Comparison of ENCODE assay signal across 22 cellular contexts in the genomic region with DNA sequence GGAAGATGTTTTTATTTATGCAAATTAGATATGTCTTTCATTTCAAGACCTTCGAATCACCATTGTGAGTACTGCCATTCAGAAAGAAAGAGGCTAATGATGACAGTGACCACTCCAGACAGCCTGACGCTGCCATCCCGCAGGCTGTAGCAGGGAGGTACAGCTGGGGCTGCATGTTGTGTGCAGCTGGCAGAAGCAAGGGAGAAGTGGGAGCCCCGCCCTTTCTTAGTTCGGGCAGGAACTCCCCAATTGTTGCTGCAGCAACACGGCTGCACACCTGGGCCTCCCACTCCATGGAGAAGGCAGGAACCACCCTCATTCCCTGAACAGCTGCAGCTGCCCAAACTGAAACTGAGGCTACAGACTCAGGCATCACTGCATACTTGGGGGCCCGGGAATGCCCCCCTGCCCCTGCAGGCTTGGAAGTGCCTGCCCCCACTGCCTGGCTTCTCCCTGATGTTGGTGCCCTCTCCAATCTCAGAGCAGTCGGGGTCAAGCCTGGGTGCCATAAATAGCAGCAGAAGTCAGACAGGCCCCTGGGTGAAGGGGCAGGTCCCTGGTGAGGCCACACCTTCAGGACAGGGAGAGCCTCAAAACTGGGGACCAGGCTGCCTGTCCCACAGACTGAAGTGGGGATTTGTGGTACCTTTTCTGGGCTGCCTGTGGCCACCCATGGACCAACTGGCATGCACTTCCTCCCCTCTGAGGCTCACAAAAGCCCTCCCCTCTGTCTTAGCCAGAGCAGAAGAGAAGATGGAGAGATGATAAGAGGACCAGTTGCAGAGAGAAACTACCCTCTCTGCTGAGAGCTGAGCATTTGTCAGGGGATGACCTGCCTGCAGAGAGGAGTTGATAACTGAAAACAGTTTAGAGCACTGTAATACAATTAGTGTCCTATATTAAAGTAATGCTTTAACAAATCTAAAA.
"Had no signal": no experiment of that assay in that cellular context is flagged by ENCODE, and none has a peak within 500 bp of the region (broad histone marks: within the 10 kb centered on the region; RNA-seq: fewer than 3 reads in every experiment).

No MANE protein-coding gene starts in this region.

- H3K79me2 ChIP-seq: hepatocyte had no signal

- H3K27me3 Mint-ChIP-seq: activated CD4-positive, alpha-beta T cell treated with anti-CD3 and anti-CD28 coated beads for 36 hours; activated naive CD8-positive, alpha-beta T cell treated with anti-CD3 and anti-CD28 coated beads for 36 hours; naive thymus-derived CD4-positive, alpha-beta T cell had no signal

- H3K4me1 ChIP-seq: adrenal gland, body of pancreas, colonic mucosa, gastrocnemius medialis, pancreas, prostate gland, tibial nerve had no signal

- H3K36me3 Mint-ChIP-seq: activated naive CD8-positive, alpha-beta T cell treated with anti-CD3 and anti-CD28 coated beads for 36 hours; naive thymus-derived CD4-positive, alpha-beta T cell had no signal

- H3K27ac Mint-ChIP-seq: activated CD4-positive, alpha-beta T cell treated with anti-CD3 and anti-CD28 coated beads for 36 hours; activated naive CD4-positive, alpha-beta T cell treated with anti-CD3 and anti-CD28 coated beads for 36 hours; activated naive CD8-positive, alpha-beta T cell treated with anti-CD3 and anti-CD28 coated beads for 36 hours; naive thymus-derived CD4-positive, alpha-beta T cell had no signal

- H3K4me1 Mint-ChIP-seq: activated CD4-positive, alpha-beta T cell treated with anti-CD3 and anti-CD28 coated beads for 36 hours; activated naive CD8-positive, alpha-beta T cell treated with anti-CD3 and anti-CD28 coated beads for 36 hours; naive thymus-derived CD4-positive, alpha-beta T cell had no signal

- H2AFZ ChIP-seq: hepatocyte had no signal

- H3K4me2 ChIP-seq: hepatocyte, smooth muscle cell had no signal

- H3K27ac ChIP-seq: adrenal gland, body of pancreas, colonic mucosa, gastrocnemius medialis, hepatocyte, pancreas, prostate gland, tibial nerve had no signal

- H3K4me3 ChIP-seq: adrenal gland, body of pancreas, colonic mucosa, gastrocnemius medialis, hepatocyte, pancreas, prostate gland, smooth muscle cell, tibial nerve had no signal

- DNase-seq: activated CD4-positive, alpha-beta T cell treated with anti-CD3 and anti-CD28 coated beads for 36 hours; activated CD4-positive, CD25-positive, alpha-beta regulatory T cell; activated effector memory CD4-positive, alpha-beta T cell treated with Interleukin-2 at 50 U/mL for 16 hours; activated naive CD4-positive, alpha-beta T cell treated with anti-CD3 and anti-CD28 coated beads for 36 hours; activated naive CD8-positive, alpha-beta T cell treated with anti-CD3 and anti-CD28 coated beads for 36 hours; adrenal gland; aorta; body of pancreas; colonic mucosa; effector CD8-positive, alpha-beta T cell; gastrocnemius medialis; islet precursor cell; left colon; midbrain; naive thymus-derived CD4-positive, alpha-beta T cell; stimulated activated CD4-positive, alpha-beta T cell treated with anti-CD3 and anti-CD28 coated beads, Interleukin-1b, Interleukin-23, amount 100 ng/mL, for 48 hours; stimulated activated naive CD4-positive, alpha-beta T cell treated with Interleukin-2 at 50 U/mL for 16 hours had no signal

- ATAC-seq: activated CD4-positive, alpha-beta T cell treated with anti-CD3 and anti-CD28 coated beads for 36 hours; body of pancreas; gastrocnemius medialis; left colon; naive thymus-derived CD4-positive, alpha-beta T cell; pancreas had no signal

- H3K4me3 Mint-ChIP-seq: activated CD4-positive, alpha-beta T cell treated with anti-CD3 and anti-CD28 coated beads for 36 hours; activated naive CD4-positive, alpha-beta T cell treated with anti-CD3 and anti-CD28 coated beads for 36 hours; activated naive CD8-positive, alpha-beta T cell treated with anti-CD3 and anti-CD28 coated beads for 36 hours; naive thymus-derived CD4-positive, alpha-beta T cell had no signal

- H3K27me3 ChIP-seq: adrenal gland, body of pancreas, colonic mucosa, gastrocnemius medialis, hepatocyte, pancreas, tibial nerve had no signal

- H3K36me3 ChIP-seq: adrenal gland, colonic mucosa, gastrocnemius medialis, pancreas, prostate gland, tibial nerve had no signal

- H3K9me3 ChIP-seq: adrenal gland, body of pancreas, colonic mucosa, gastrocnemius medialis, pancreas, prostate gland, tibial nerve had no signal
